ENCODE assay signal across 8 cellular contexts in genomic region chr2:234495076-234495800, GRCh38. TPM values are rescaled to one million over a fixed set of nuclear protein-coding genes. Genes with fewer than 3 reads are reported as not detected.
DNase-seq lines count a peak whose midpoint lies in the region; ATAC-seq, FAIRE-seq and TF ChIP-seq lines count a peak whose summit lies in the region.

No MANE protein-coding gene starts in this region.

- H3K23me2 ChIP-seq in H1 (ENCODE audit: low read depth, low read length) = peaks cover 22% of the 10 kb centered on the region

- H3K36me3 ChIP-seq in SK-N-MC (ENCODE audit: insufficient read depth, low read length) (no peaks in the 10 kb centered on the region), H1 (ENCODE audit: control insufficient read depth in 2 of 4, insufficient read depth in 4 of 4, low read length in 3 of 4) (no peaks in the 10 kb centered on the region), neural cell (ENCODE audit: insufficient read depth, low read length) (no peaks in the 10 kb centered on the region)

- no peak overlapping the region for H2BK20ac ChIP-seq in H1 (ENCODE audit: low read length)

- H4K5ac ChIP-seq in H1 (ENCODE audit: insufficient read length, low read depth, low read length) = no peak overlapping the region

- H3K9me2 ChIP-seq in neural cell (ENCODE audit: insufficient read depth, low read length) = no peaks in the 10 kb centered on the region

- no peaks in the 10 kb centered on the region for H3F3A ChIP-seq in neural cell (ENCODE audit: insufficient read depth, low read length, poor library complexity, severe bottlenecking)

- H3K18ac ChIP-seq in H1 (ENCODE audit: extremely low read depth, low read length) = peak overlapping the region; percentile 10; the same call in 1 of the 2 replicates

- 0 out of 4 replicates have a peak, but pooled peaks of 1 of the 2 experiments have one; percentile 6 for TF ChIP-seq RAD21 in H1 (IDR thresholded peaks at IDR 0.05 in 1 of 2, conservative IDR thresholded peaks at IDR 0.05 in 1 of 2; ENCODE audit: low read depth in 2 of 2, low read length in 2 of 2)
- no peak for TF ChIP-seq RAD21 in neural cell (conservative IDR thresholded peaks at IDR 0.05)

- WGBS in H1 (ENCODE audit: extremely low coverage in 1 of 2, insufficient coverage in 1 of 2, insufficient read length in 1 of 2, insufficient replicate concordance in 2 of 2, low coverage in 1 of 2, low lambda C conversion rate in 2 of 2, missing lambda C conversion rate in 1 of 2), 2 experiments = 6% methylated on average over 18 of the region's 22 CpGs; no CpG with 5 or more reads in 1 of the 2 experiments

- no peak for ATAC-seq in GM21367 (IDR thresholded peaks at IDR 0.05; ENCODE audit: unreplicated experiment)

- H2BK15ac ChIP-seq in H1 (ENCODE audit: low read length) = no peak overlapping the region

- DNase-seq in NCI-H1417 (lab: John Stamatoyannopoulos, UW) (peak in 2 of 3 experiments; percentile 63 to 77), NCI-H1417 treated with DMSO at 0.1 percent for 48 hours (lab: John Stamatoyannopoulos, UW) (no peak), SK-N-MC (ENCODE audit: low read depth, low spot score) (no peak), H1 (ENCODE audit: low read depth in 1 of 2, low spot score in 2 of 2) (no peak), NCI-H1930 (lab: John Stamatoyannopoulos, UW) (no peak), DMS153 treated with DMSO at 0.1 percent for 48 hours (lab: John Stamatoyannopoulos, UW; ENCODE audit: unreplicated experiment) (no peak)

- no peak for TF ChIP-seq CTCF in H1 (IDR thresholded peaks at IDR 0.05; ENCODE audit: control extremely low read depth in 1 of 3, insufficient read depth in 1 of 3, low read depth in 1 of 3, low read length in 3 of 3)
- no peak for TF ChIP-seq CTCF in neural cell (IDR thresholded peaks at IDR 0.05; ENCODE audit: poor library complexity, severe bottlenecking)

- H2BK120ac ChIP-seq in H1 (replicated peaks; ENCODE audit: low read depth, low read length) = no peak overlapping the region

- peak in 1 of 2 experiments; percentile 55; a peak in 1 of 3 replicates for TF ChIP-seq POLR2A in H1 (IDR thresholded peaks at IDR 0.05; ENCODE audit: control extremely low read depth in 1 of 2, low read depth in 2 of 2, low read length in 2 of 2)

- H2BK5ac ChIP-seq in H1 (ENCODE audit: low read depth, low read length) = no peak overlapping the region

- H2AK5ac ChIP-seq in H1 (ENCODE audit: low read depth, low read length) = no peak overlapping the region

- H3K9me3 ChIP-seq in SK-N-MC (ENCODE audit: low read depth, low read length) (no peaks in the 10 kb centered on the region), H1 (ENCODE audit: insufficient read depth in 2 of 2, low read depth in 1 of 2, low read length in 1 of 2) (no peaks in the 10 kb centered on the region), neural cell (ENCODE audit: low read length) (no peaks in the 10 kb centered on the region)

- H3K27ac ChIP-seq in SK-N-MC (no peak overlapping the region), H1 (ENCODE audit: low read depth, low read length) (no peak overlapping the region), neural cell (ENCODE audit: low read length) (peak overlapping the region; percentile 86)

- H3K4me3 ChIP-seq in SK-N-MC = peak overlapping the region; percentile 94
- H3K4me3 ChIP-seq in H1 (ENCODE audit: extremely low read depth in 1 of 4, insufficient read depth in 2 of 4, low read depth in 3 of 4, low read length in 4 of 4) = peak overlapping the region; percentile 68 to 91 (median 81)
- peak overlapping the region; percentile 99 for H3K4me3 ChIP-seq in neural cell (ENCODE audit: low read length)

- H3K4me2 ChIP-seq in H1 (ENCODE audit: insufficient read depth in 1 of 2, low read depth in 2 of 2, low read length in 2 of 2) = peak overlapping the region; percentile 93 to 95
- H3K4me2 ChIP-seq in neural cell (ENCODE audit: low read length) = peak overlapping the region; percentile 98

- no peak overlapping the region for H4K91ac ChIP-seq in H1 (replicated peaks; ENCODE audit: insufficient read length, low read length)

- POLR2A ChIA-PET in H1 (lab: Charles Lee; ENCODE audit: partially characterized antibody) = interaction anchor here (0.7 to 1.2 kb wide), 4 partner anchors 9 to 337 kb away, joined by 3 read pairs; no protein-coding TSS in a partner anchor

- no peak overlapping the region for H3K56ac ChIP-seq in H1 (replicated peaks; ENCODE audit: insufficient read length, low read depth, low read length)

- peaks cover 6 to 15% of the 10 kb centered on the region in 2 experiments for H4K20me1 ChIP-seq in H1 (replicated peaks in 1 of 2; ENCODE audit: control insufficient read depth in 1 of 2, insufficient read depth in 2 of 2, low read length in 2 of 2)
- H4K20me1 ChIP-seq in neural cell (ENCODE audit: insufficient read depth) = no peaks in the 10 kb centered on the region

- CTCF ChIA-PET in H1 (lab: Charles Lee; ENCODE audit: partially characterized antibody) = interaction anchor here (1.0 to 1.6 kb wide), 5 partner anchors 53 to 229 kb away, joined by 3 to 5 read pairs (median 4); no protein-coding TSS in a partner anchor

- TF ChIP-seq EP300 in H1 (IDR thresholded peaks at IDR 0.05; ENCODE audit: borderline replicate concordance in 1 of 2, low read depth in 2 of 2, low read length in 2 of 2) (peak in 1 of 2 experiments; percentile 46; a peak in 1 of 3 replicates), neural cell (conservative IDR thresholded peaks at IDR 0.05; ENCODE audit: poor library complexity, severe bottlenecking) (no peak)

- no peak overlapping the region for H4K8ac ChIP-seq in H1 (ENCODE audit: extremely low read depth, insufficient read depth, low read length)

- H3K23ac ChIP-seq in H1 (ENCODE audit: insufficient read length) = no peak overlapping the region

- no peak overlapping the region for H3K14ac ChIP-seq in H1 (ENCODE audit: insufficient read length)

- H3K79me2 ChIP-seq in H1 (ENCODE audit: control insufficient read depth in 1 of 2, insufficient read depth in 2 of 2, low read length in 2 of 2) (peaks cover 0 to 48% of the 10 kb centered on the region in 2 experiments; a peak in 3 of 4 replicates), neural cell (replicated peaks; ENCODE audit: insufficient read depth, low read length) (peaks cover 55% of the 10 kb centered on the region)

- peaks cover 0 to 12% (median 3%) of the 10 kb centered on the region in 4 experiments; a peak in 5 of 7 replicates for H3K4me1 ChIP-seq in H1 (replicated peaks in 1 of 4; ENCODE audit: control insufficient read depth in 3 of 4, insufficient read depth in 4 of 4, low read length in 3 of 4)

- peak overlapping the region; percentile 74 for H3K9ac ChIP-seq in SK-N-MC (ENCODE audit: insufficient read length)
- H3K9ac ChIP-seq in H1 (replicated peaks in 1 of 4; ENCODE audit: extremely low read depth in 1 of 4, low read depth in 3 of 4, low read length in 3 of 4) = peak overlapping the region in 3 of 4 experiments; percentile 69 to 81 (median 73); a peak in 6 of 7 replicates
- H3K9ac ChIP-seq in neural cell (ENCODE audit: low read length) = peak overlapping the region; percentile 98

- FAIRE-seq in H1 (lab: Jason Lieb, UNC) = no peak

- H2AFZ ChIP-seq in H1 (ENCODE audit: low read length) (no peak overlapping the region), neural cell (ENCODE audit: low read depth, low read length) (peak overlapping the region; percentile 61)

- peaks cover 3% of the 10 kb centered on the region for H3K79me1 ChIP-seq in H1 (ENCODE audit: low read depth, low read length)

- no peak overlapping the region for H2BK12ac ChIP-seq in H1 (ENCODE audit: low read depth, low read length)

- H3K27me3 ChIP-seq in H1 (replicated peaks in 1 of 4; ENCODE audit: control insufficient read depth in 3 of 4, extremely low read depth in 1 of 4, insufficient read depth in 3 of 4, low read length in 3 of 4) (peaks cover 0 to 11% (median 3%) of the 10 kb centered on the region in 4 experiments; a peak in 4 of 7 replicates), neural cell (ENCODE audit: insufficient read depth, low read depth, low read length) (no peaks in the 10 kb centered on the region)

- no peak overlapping the region for H3K4ac ChIP-seq in H1 (replicated peaks; ENCODE audit: insufficient read length, low read depth, low read length)

TF ChIP-seq in H1, 55 proteins besides CTCF, POLR2A, EP300 and RAD21 (continues in another document):
- no peak for TF ChIP-seq YY1 (IDR thresholded peaks at IDR 0.05; ENCODE audit: low read depth, low read length)
- TF ChIP-seq E2F6 (IDR thresholded peaks at IDR 0.05) = no peak
- peak; percentile 45 for TF ChIP-seq SAP30 (IDR thresholded peaks at IDR 0.05; ENCODE audit: insufficient read depth, insufficient replicate concordance, low read length)
- 0 out of 2 replicates have a peak, but pooled peaks have one; percentile 6 for TF ChIP-seq GABPA (IDR thresholded peaks at IDR 0.05; ENCODE audit: borderline replicate concordance, insufficient read depth, low read length)

TF ChIP-seq in neural cell, 6 proteins besides CTCF, POLR2A, EP300 and RAD21:
- peak; percentile 7 for TF ChIP-seq SMC3 (conservative IDR thresholded peaks at IDR 0.05; ENCODE audit: poor library complexity)
- TF ChIP-seq MXI1 (conservative IDR thresholded peaks at IDR 0.05; ENCODE audit: poor library complexity, severe bottlenecking) = no peak
- TF ChIP-seq TAF1 (IDR thresholded peaks at IDR 0.05; ENCODE audit: low read depth) = peak; percentile 64
TF ChIP-seq in neural cell: peak in this region for 2.

RNA-seq across cellular contexts. Expression of gene ARL4C, which starts 1.6 kb away (rescaled TPM):
- 15.9 and 16.9 TPM in 2 replicates for total RNA-seq in H1 (2021; fragmentation: NEBNext Ultra II Directional; extraction: Animal tissue kit (Norgen Biotek cat#: 25700))
- 7.0 and 7.7 TPM in 2 replicates for polyA plus RNA-seq in H1 (2011; rRNA removed)
- polyA plus RNA-seq in H1 (2011; cell fraction: cytosol; rRNA removed) = 10.0 TPM
- polyA plus RNA-seq in H1 (2011; cell fraction: nucleus; rRNA removed) = 7.0 TPM
- 11.6 to 14.4 TPM (median 12.9 TPM) in 4 replicates for polyA plus RNA-seq in H1 (2012, experiment 1 of 2)
- 7.3 TPM for polyA plus RNA-seq in H1 (2012, experiment 2 of 2)
- polyA plus RNA-seq in H1 (2013, experiment 1 of 2) = 7.6 TPM
- polyA plus RNA-seq in H1 (2013, experiment 2 of 2) = 7.8 TPM
- polyA minus RNA-seq in H1 (2011; rRNA and poly(A)+ RNA removed) = 8.1 and 8.3 TPM in 2 replicates
- polyA minus RNA-seq in H1 (2011; cell fraction: cytosol; rRNA and poly(A)+ RNA removed) = 11.0 TPM
- polyA minus RNA-seq in H1 (2011; cell fraction: nucleus; rRNA and poly(A)+ RNA removed) = 12.7 TPM
- 20.3 and 21.6 TPM in 2 replicates for polyA plus RNA-seq in neural cell
- polyA minus RNA-seq in neural cell = 42.6 and 44.6 TPM in 2 replicates

Comparison
In these comparisons a context has a peak if more than half of its experiments do, and no peak if none do; other contexts are left out.
1. DNase-seq: peak in NCI-H1417 (2 of 3); none in NCI-H1417 treated with DMSO at 0.1 percent for 48 hours (single experiment), SK-N-MC (single experiment), H1 (0 of 2), NCI-H1930 (0 of 2) and DMS153 treated with DMSO at 0.1 percent for 48 hours (single experiment).
2. Peak in every context shown above with its lines, with median percentiles within 50 percentile points of each other: H3K4me3 ChIP-seq and H3K9ac ChIP-seq.